ENCODE assay signal across 10 cellular contexts in genomic region chr5:107263387-107264003, GRCh38.
DNase-seq lines count a peak whose midpoint lies in the region; ATAC-seq and TF ChIP-seq lines count a peak whose summit lies in the region.
"Had no signal": no experiment of that assay in that cellular context is flagged by ENCODE, and none has a peak within 500 bp of the region (broad histone marks: within the 10 kb centered on the region; RNA-seq: fewer than 3 reads in every experiment).

No MANE protein-coding gene starts in this region.

- no peaks in the 10 kb centered on the region for H3K4me1 Mint-ChIP-seq in effector memory CD8-positive, alpha-beta T cell (ENCODE audit: low read depth in 2 of 2)
- H3K4me1 Mint-ChIP-seq: nephron progenitor cell had no signal

- ATAC-seq in GM18508 (IDR thresholded peaks at IDR 0.05; ENCODE audit: insufficient read depth, unreplicated experiment) (peak; percentile 55), HG03045 (IDR thresholded peaks at IDR 0.05; ENCODE audit: unreplicated experiment) (peak; percentile 88)
- ATAC-seq in effector memory CD8-positive, alpha-beta T cell (replicated peaks), result peak; percentile 84

- DNase-seq in GM20000 (ENCODE audit: low spot score), result peak; percentile 21
- DNase-seq in effector memory CD8-positive, alpha-beta T cell, result peak in 2 of 3 experiments; percentile 7 to 22
- no peak for DNase-seq in GDM1 (lab: John Stamatoyannopoulos, UW)
- no peak for DNase-seq in putamen (ENCODE audit: low spot score)
- DNase-seq in stimulated activated CD4-positive, alpha-beta T cell treated with anti-CD3 and anti-CD28 coated beads, Interleukin-4, amount 100 ng/mL, for 4 hours, result no peak
- no peak for DNase-seq in KBM-7
- DNase-seq: NCI-H1092, nephron progenitor cell had no signal

- peaks cover 9 to 14% of the 10 kb centered on the region in 2 donors for H3K9me3 Mint-ChIP-seq in effector memory CD8-positive, alpha-beta T cell

- peak overlapping the region in 1 of 2 donors; percentile 64 for H3K27ac Mint-ChIP-seq in effector memory CD8-positive, alpha-beta T cell
- H3K27ac Mint-ChIP-seq: nephron progenitor cell had no signal

- no peaks in the 10 kb centered on the region for H3K27me3 Mint-ChIP-seq in effector memory CD8-positive, alpha-beta T cell

- no peak overlapping the region for H3K4me3 Mint-ChIP-seq in effector memory CD8-positive, alpha-beta T cell
- H3K4me3 Mint-ChIP-seq: nephron progenitor cell had no signal

- H3K36me3 Mint-ChIP-seq in effector memory CD8-positive, alpha-beta T cell (ENCODE audit: insufficient read depth), result no peaks in the 10 kb centered on the region

- no peak for TF ChIP-seq CTCF in GM20000 (IDR thresholded peaks at IDR 0.05; ENCODE audit: extremely low read depth, missing control alignments)

- in situ Hi-C loops in KBM-7 (cut with MboI; ENCODE audit: low pct_unique_long_range_greater_than_20kb, low sequenced_read_pairs), result no loop called here

Comparison
In these comparisons a context has a peak if more than half of its experiments do, and no peak if none do; other contexts are left out.
1. DNase-seq: peak in GM20000 (single experiment) and effector memory CD8-positive, alpha-beta T cell (2 of 3); none in GDM1 (single experiment), putamen (single experiment), stimulated activated CD4-positive, alpha-beta T cell treated with anti-CD3 and anti-CD28 coated beads, Interleukin-4, amount 100 ng/mL, for 4 hours (0 of 2) and KBM-7 (single experiment).
2. Peak in every context shown above with its lines, with median percentiles within 50 percentile points of each other: ATAC-seq.